Comparison of ENCODE assay signal across 15 cellular contexts in the genomic region with DNA sequence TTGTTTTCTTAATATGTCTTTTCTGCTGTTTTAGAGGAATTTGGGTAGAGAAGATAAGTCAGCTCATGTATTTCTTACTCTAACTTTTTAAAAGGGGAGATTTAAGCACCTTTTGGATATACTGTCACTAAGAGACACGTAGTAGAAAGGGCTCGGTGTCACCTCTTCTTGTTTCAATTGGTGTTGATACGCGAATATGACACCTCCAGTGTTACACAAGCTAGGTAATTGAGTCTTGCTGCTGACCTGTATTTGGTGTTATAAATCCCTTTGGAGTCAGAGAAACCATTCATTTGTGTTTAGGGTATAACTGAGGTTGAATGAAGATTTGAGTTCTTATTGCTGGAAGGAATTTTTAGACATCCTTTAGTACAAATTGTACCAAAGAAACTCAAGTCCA. TPM values are rescaled to one million over a fixed set of nuclear protein-coding genes. Genes with fewer than 3 reads are reported as not detected.
DNase-seq lines count a peak whose midpoint lies in the region; ATAC-seq lines count a peak whose summit lies in the region.
"Had no signal": no experiment of that assay in that cellular context is flagged by ENCODE, and none has a peak within 500 bp of the region (broad histone marks: within the 10 kb centered on the region; RNA-seq: fewer than 3 reads in every experiment).

No MANE protein-coding gene starts in this region.

- 87% methylated on average over 4 of the region's 4 CpGs for WGBS in right cardiac atrium

- H3K4me3 ChIP-seq in right cardiac atrium (ENCODE audit: low read length), result no peak overlapping the region
- H3K4me3 ChIP-seq: BLaER1, GM12878, HAP-1 had no signal

- ATAC-seq in right cardiac atrium, result no peak
- no peak for ATAC-seq in GM21447 (IDR thresholded peaks at IDR 0.05; ENCODE audit: unreplicated experiment)
- ATAC-seq: GM12878, HepG2 had no signal

- H3K27ac ChIP-seq in cingulate gyrus (ENCODE audit: low read depth, low read length), result peak overlapping the region; percentile 41
- no peak overlapping the region for H3K27ac ChIP-seq in right cardiac atrium (ENCODE audit: low read length)
- H3K27ac ChIP-seq: BLaER1 had no signal

- H3K27me3 ChIP-seq in right cardiac atrium (ENCODE audit: control insufficient read depth, insufficient read depth), result no peaks in the 10 kb centered on the region
- H3K27me3 ChIP-seq: BLaER1 had no signal

- intact Hi-C loops in right cardiac atrium (cut with DNase I), result no loop called here

- H3K4me1 ChIP-seq in right cardiac atrium (ENCODE audit: control insufficient read depth, insufficient read depth, low read length), result peaks cover 1% of the 10 kb centered on the region
- H3K4me1 ChIP-seq: BLaER1 had no signal

- DNase-seq in NCI-H2107 treated with DMSO at 0.1 percent for 48 hours (lab: John Stamatoyannopoulos, UW; ENCODE audit: unreplicated experiment) (peak; percentile 60), NCI-H2107 (lab: John Stamatoyannopoulos, UW) (no peak), pons (ENCODE audit: low spot score) (peak; percentile 33), right cardiac atrium (no peak), T-helper 1 cell (no peak)
- DNase-seq: 8988T; AML-193; CD4-positive, CD25-positive, alpha-beta regulatory T cell; GOT3 had no signal

- no peaks in the 10 kb centered on the region for H3K9me3 ChIP-seq in right cardiac atrium (ENCODE audit: control insufficient read depth, low read length)
- H3K9me3 ChIP-seq: HAP-1 had no signal

RNA-seq across cellular contexts. Expression of a gene that starts 25.6 kb away (rescaled TPM):
- total RNA-seq in right cardiac atrium, result 10 to 100 TPM; 32.7 to 37.9 (median 34.3) TPM
- 13.6 TPM for polyA plus RNA-seq in right cardiac atrium

Comparison
In these comparisons a context has a peak if more than half of its experiments do, and no peak if none do; other contexts are left out.
1. DNase-seq: peak in NCI-H2107 treated with DMSO at 0.1 percent for 48 hours (single experiment) and pons (single experiment); none in NCI-H2107 (single experiment), right cardiac atrium (0 of 3) and T-helper 1 cell (0 of 5).